ENCODE assay signal across 17 cellular contexts in the genomic region with DNA sequence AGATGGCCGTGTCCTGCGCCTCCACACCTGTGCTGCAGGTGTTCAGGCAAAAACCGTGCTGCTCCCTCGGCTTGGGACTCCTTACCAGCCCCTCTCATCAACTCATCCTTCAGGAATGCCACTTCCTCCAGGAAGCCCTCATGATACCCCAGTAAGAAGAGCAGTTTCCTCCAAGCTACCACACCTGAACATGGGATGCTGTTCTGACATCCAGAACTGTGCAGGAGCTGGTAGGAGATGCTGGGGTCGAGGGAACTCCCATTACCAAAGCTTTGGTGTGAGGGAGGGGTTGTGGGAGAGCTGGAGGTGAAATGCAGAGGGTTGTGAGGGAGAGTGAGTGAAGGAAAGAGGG. TPM values are rescaled to one million over a fixed set of nuclear protein-coding genes. Genes with fewer than 3 reads are reported as not detected.
DNase-seq lines count a peak whose midpoint lies in the region; ATAC-seq, FAIRE-seq and TF ChIP-seq lines count a peak whose summit lies in the region.
"Had no signal": no experiment of that assay in that cellular context is flagged by ENCODE, and none has a peak within 500 bp of the region (broad histone marks: within the 10 kb centered on the region; RNA-seq: fewer than 3 reads in every experiment).

No MANE protein-coding gene starts in this region.

- no peak overlapping the region for H3K14ac ChIP-seq in H1 (ENCODE audit: insufficient read length)

- H3K23ac ChIP-seq in H1 (ENCODE audit: insufficient read length): no peak overlapping the region

- H3K9me2 ChIP-seq in PC-9 (ENCODE audit: insufficient read depth): no peaks in the 10 kb centered on the region

- H3K36me3 ChIP-seq in PC-9 (ENCODE audit: low read depth): 0 out of 2 replicates have a peak, but pooled peaks cover 3% of the 10 kb centered on the region
- H3K36me3 ChIP-seq in H1 (ENCODE audit: control insufficient read depth in 2 of 4, insufficient read depth in 4 of 4, low read length in 3 of 4): no peaks in the 10 kb centered on the region; a peak in 2 of 8 replicates
- peaks cover 0 to 49% (median 13%) of the 10 kb centered on the region in 6 donors for H3K36me3 ChIP-seq in spleen

- H4K20me1 ChIP-seq in PC-9 (ENCODE audit: insufficient read depth): no peaks in the 10 kb centered on the region
- H4K20me1 ChIP-seq in H1 (replicated peaks in 1 of 2; ENCODE audit: control insufficient read depth in 1 of 2, insufficient read depth in 2 of 2, low read length in 2 of 2): peaks cover 0 to 8% of the 10 kb centered on the region in 2 experiments

- TF ChIP-seq EP300 in H1 (IDR thresholded peaks at IDR 0.05; ENCODE audit: borderline replicate concordance in 1 of 2, low read depth in 2 of 2, low read length in 2 of 2): no peak

- H3K4ac ChIP-seq in H1 (replicated peaks; ENCODE audit: insufficient read length, low read depth, low read length): no peak overlapping the region

- no peaks in the 10 kb centered on the region for H3K79me1 ChIP-seq in H1 (ENCODE audit: low read depth, low read length)

- H3K9me3 ChIP-seq in PC-9 (ENCODE audit: insufficient read depth, low read depth) (no peaks in the 10 kb centered on the region), H1 (ENCODE audit: insufficient read depth in 2 of 2, low read depth in 1 of 2, low read length in 1 of 2) (no peaks in the 10 kb centered on the region), spleen (no peaks in the 10 kb centered on the region)
- H3K9me3 ChIP-seq: Caco-2 had no signal

- no peak overlapping the region for H2BK20ac ChIP-seq in H1 (ENCODE audit: low read length)

- no peaks in the 10 kb centered on the region for H3K27me3 Mint-ChIP-seq in activated T-cell treated with anti-CD3 and anti-CD28 coated beads, Interleukin-2, amount 50 U/mL, for 72 hours (ENCODE audit: low read depth)

- H2AFZ ChIP-seq in PC-9 (no peak overlapping the region), H1 (ENCODE audit: low read length) (no peak overlapping the region)

- no peak for FAIRE-seq in H1 (lab: Jason Lieb, UNC)
- FAIRE-seq: bronchial epithelial cell, keratinocyte had no signal

- no peak overlapping the region for H3K4me3 Mint-ChIP-seq in activated T-cell treated with anti-CD3 and anti-CD28 coated beads, Interleukin-2, amount 50 U/mL, for 72 hours

- H2BK5ac ChIP-seq in H1 (ENCODE audit: low read depth, low read length): 0 out of 2 replicates have a peak overlapping the region, but pooled peaks have one; percentile 75

- 85% methylated on average over 5 of the region's 5 CpGs; no CpG with 5 or more reads in 1 of the 2 experiments for WGBS in H1 (ENCODE audit: extremely low coverage in 1 of 2, insufficient coverage in 1 of 2, insufficient read length in 1 of 2, insufficient replicate concordance in 2 of 2, low coverage in 1 of 2, low lambda C conversion rate in 2 of 2, missing lambda C conversion rate in 1 of 2), 2 experiments
- WGBS in spleen, 5 donors: 60 to 83% (median 69%) methylated on average over 5 of the region's 5 CpGs

- TF ChIP-seq POLR2A in H1 (IDR thresholded peaks at IDR 0.05; ENCODE audit: control extremely low read depth in 1 of 2, low read depth in 2 of 2, low read length in 2 of 2): no peak
- TF ChIP-seq POLR2A in spleen (IDR thresholded peaks at IDR 0.05): no peak

- no peak for TF ChIP-seq RAD21 in H1 (IDR thresholded peaks at IDR 0.05 in 1 of 2, conservative IDR thresholded peaks at IDR 0.05 in 1 of 2; ENCODE audit: low read depth in 2 of 2, low read length in 2 of 2)

- H3F3A ChIP-seq in PC-9 (ENCODE audit: insufficient read depth, low read depth): peaks cover 79% of the 10 kb centered on the region

- H2BK120ac ChIP-seq in H1 (replicated peaks; ENCODE audit: low read depth, low read length): no peak overlapping the region

- H3K23me2 ChIP-seq in H1 (ENCODE audit: low read depth, low read length): peaks cover 3% of the 10 kb centered on the region; the same call in 1 of the 2 replicates

- H3K27ac ChIP-seq in PC-9 (peak overlapping the region; percentile 97), H1 (ENCODE audit: low read depth, low read length) (no peak overlapping the region), spleen (peak overlapping the region in 7 of 8 donors; percentile 41 to 96 (median 88))

- no peak overlapping the region; the same call in 1 of the 2 replicates for H3K18ac ChIP-seq in H1 (ENCODE audit: extremely low read depth, low read length)

- H3K9ac ChIP-seq in H1 (replicated peaks in 1 of 4; ENCODE audit: extremely low read depth in 1 of 4, low read depth in 3 of 4, low read length in 3 of 4): no peak overlapping the region; a peak in 1 of 7 replicates

- no peak for DNase-seq in activated T-cell treated with anti-CD3 and anti-CD28 coated beads, Interleukin-2, amount 50 U/mL, for 72 hours
- no peak for DNase-seq in activated T-cell treated with anti-CD3 and anti-CD28 coated beads, Interleukin-2, amount 50 U/mL, for 48 hours
- DNase-seq in PC-9 (no peak), H1 (ENCODE audit: low read depth in 1 of 2, low spot score in 2 of 2) (no peak), spleen (no peak), AG20443 (ENCODE audit: low spot score) (no peak), mesenteric fat pad (ENCODE audit: low spot score) (no peak)
- DNase-seq: activated CD4-positive, CD25-positive, alpha-beta regulatory T cell; activated CD8-positive, alpha-beta memory T cell treated with anti-CD3 and anti-CD28 coated beads, Interleukin-2, amount 50 U/mL, for 4 hours; NCI-H446; nucleus accumbens; SHP77 had no signal

- CTCF ChIA-PET in PC-9 (lab: Charles Lee) (no interaction called here), H1 (lab: Charles Lee; ENCODE audit: partially characterized antibody) (interaction anchor here (0.8 to 2.2 kb wide), 4 partner anchors 8 to 36 kb away, joined by 4 to 6 read pairs (median 6); no protein-coding TSS in a partner anchor)

- no peak for TF ChIP-seq CTCF in PC-9 (conservative IDR thresholded peaks at IDR 0.05)
- no peak for TF ChIP-seq CTCF in H1 (IDR thresholded peaks at IDR 0.05; ENCODE audit: control extremely low read depth in 1 of 3, insufficient read depth in 1 of 3, low read depth in 1 of 3, low read length in 3 of 3)
- no peak for TF ChIP-seq CTCF in spleen (IDR thresholded peaks at IDR 0.05 in 8 of 11, conservative IDR thresholded peaks at IDR 0.05 in 3 of 11)

- no peak overlapping the region for H4K5ac ChIP-seq in H1 (ENCODE audit: insufficient read length, low read depth, low read length)

- no peak overlapping the region for H2BK15ac ChIP-seq in H1 (ENCODE audit: low read length)

- H4K91ac ChIP-seq in H1 (replicated peaks; ENCODE audit: insufficient read length, low read length): no peak overlapping the region

- H3K79me2 ChIP-seq in PC-9 (ENCODE audit: low read depth) (peaks cover 34% of the 10 kb centered on the region), H1 (ENCODE audit: control insufficient read depth in 1 of 2, insufficient read depth in 2 of 2, low read length in 2 of 2) (no peaks in the 10 kb centered on the region)

- H3K56ac ChIP-seq in H1 (replicated peaks; ENCODE audit: insufficient read length, low read depth, low read length): no peak overlapping the region

- peak overlapping the region; percentile 19; the same call in 1 of the 2 replicates for H2BK12ac ChIP-seq in H1 (ENCODE audit: low read depth, low read length)

- peak overlapping the region; percentile 35 for H3K27ac Mint-ChIP-seq in activated T-cell treated with anti-CD3 and anti-CD28 coated beads, Interleukin-2, amount 50 U/mL, for 72 hours

- peaks cover 79% of the 10 kb centered on the region for H3K4me1 ChIP-seq in PC-9 (replicated peaks; ENCODE audit: insufficient read depth)
- peaks cover 0 to 17% (median 10%) of the 10 kb centered on the region in 4 experiments; a peak in 6 of 7 replicates for H3K4me1 ChIP-seq in H1 (replicated peaks in 1 of 4; ENCODE audit: control insufficient read depth in 3 of 4, insufficient read depth in 4 of 4, low read length in 3 of 4)
- peaks cover 15 to 98% (median 61%) of the 10 kb centered on the region in 6 donors for H3K4me1 ChIP-seq in spleen
- H3K4me1 ChIP-seq: Caco-2 had no signal

- peak overlapping the region; percentile 69 for H3K4me2 ChIP-seq in PC-9
- no peak overlapping the region for H3K4me2 ChIP-seq in H1 (ENCODE audit: insufficient read depth in 1 of 2, low read depth in 2 of 2, low read length in 2 of 2)

- BruUV-seq in PC-9 (replicated peaks; lab: Mats Ljungman, UMichigan): no TSS peak

- POLR2A ChIA-PET in PC-9 (lab: Charles Lee; ENCODE audit: unreplicated experiment): interaction anchor here (0.6 kb wide), 1 partner anchor 20 kb away, joined by 4 read pairs; no protein-coding TSS in a partner anchor
- POLR2A ChIA-PET in H1 (lab: Charles Lee; ENCODE audit: partially characterized antibody): interaction anchor here (0.7 kb wide), 1 partner anchor 27 kb away, joined by 3 read pairs; no protein-coding TSS in a partner anchor

- H3K9me3 Mint-ChIP-seq in activated T-cell treated with anti-CD3 and anti-CD28 coated beads, Interleukin-2, amount 50 U/mL, for 72 hours: no peaks in the 10 kb centered on the region

- no peak overlapping the region for H4K8ac ChIP-seq in H1 (ENCODE audit: extremely low read depth, insufficient read depth, low read length)

- peaks cover 4 to 7% of the 10 kb centered on the region in 2 donors for H3K36me3 Mint-ChIP-seq in activated T-cell treated with anti-CD3 and anti-CD28 coated beads, Interleukin-2, amount 50 U/mL, for 72 hours (ENCODE audit: insufficient read depth in 2 of 2)

- ATAC-seq in activated T-cell treated with anti-CD3 and anti-CD28 coated beads, Interleukin-2, amount 50 U/mL, for 72 hours (replicated peaks in 1 of 2): no peak
- ATAC-seq in GM21619 (IDR thresholded peaks at IDR 0.05; ENCODE audit: unreplicated experiment): no peak
- ATAC-seq: right cardiac atrium had no signal

- no peaks in the 10 kb centered on the region for H3K27me3 ChIP-seq in PC-9 (ENCODE audit: insufficient read depth, low read depth)
- H3K27me3 ChIP-seq in H1 (replicated peaks in 1 of 4; ENCODE audit: control insufficient read depth in 3 of 4, extremely low read depth in 1 of 4, insufficient read depth in 3 of 4, low read length in 3 of 4): no peaks in the 10 kb centered on the region
- H3K27me3 ChIP-seq in spleen (replicated peaks in 1 of 7): no peaks in the 10 kb centered on the region

- no peak overlapping the region for H2AK5ac ChIP-seq in H1 (ENCODE audit: low read depth, low read length)

- intact Hi-C loops in PC-9 (cut with micrococcal nuclease; ENCODE audit: unreplicated experiment): loop anchor here (5.0 kb wide), 3 partner anchors 143 to 348 kb away; a partner anchor contains a TSS
- intact Hi-C loops in spleen (cut with DNase I; ENCODE audit: low total_unique reads): no loop called here

- peak overlapping the region; percentile 31; the same call in 1 of the 2 replicates for H3K4me3 ChIP-seq in PC-9
- H3K4me3 ChIP-seq in H1 (ENCODE audit: extremely low read depth in 1 of 4, insufficient read depth in 2 of 4, low read depth in 3 of 4, low read length in 4 of 4): no peak overlapping the region
- peak overlapping the region in 1 of 8 donors; percentile 60 for H3K4me3 ChIP-seq in spleen

- H3K4me1 Mint-ChIP-seq in activated T-cell treated with anti-CD3 and anti-CD28 coated beads, Interleukin-2, amount 50 U/mL, for 72 hours (ENCODE audit: low read depth): peaks cover 31% of the 10 kb centered on the region

RNA-seq across cellular contexts. Expression of a gene that starts 18.9 kb away (rescaled TPM):
- 10 to 100 TPM; 65.7 to 70.0 TPM for total RNA-seq in activated T-cell treated with anti-CD3 and anti-CD28 coated beads, Interleukin-2, amount 50 U/mL, for 72 hours
- total RNA-seq in PC-9 (2021) (97.5 and 122 TPM in 2 replicates), spleen (10 to 100 TPM; 32.8 to 78.8 (median 44.6) TPM), mesenteric fat pad (38.9 TPM)
- 21.2 and 27.7 TPM in 2 replicates for total RNA-seq in H1 (2021; fragmentation: NEBNext Ultra II Directional; extraction: Animal tissue kit (Norgen Biotek cat#: 25700))
- polyA plus RNA-seq in H1 (2011; rRNA removed) (112 and 144 TPM in 2 replicates), spleen (10 to 100 TPM; 21.7 to 38.9 (median 23.0) TPM)
- polyA plus RNA-seq in H1 (2011; cell fraction: cytosol; rRNA removed): 66.2 TPM
- polyA plus RNA-seq in H1 (2011; cell fraction: nucleus; rRNA removed): 57.8 TPM
- polyA plus RNA-seq in H1 (2012, experiment 1 of 2): 13.4 to 28.1 TPM (median 26.0 TPM) in 4 replicates
- polyA plus RNA-seq in H1 (2012, experiment 2 of 2): 36.2 TPM
- 30.6 TPM for polyA plus RNA-seq in H1 (2013, experiment 1 of 2)
- polyA plus RNA-seq in H1 (2013, experiment 2 of 2): 30.0 TPM
- polyA minus RNA-seq in H1 (2011; rRNA and poly(A)+ RNA removed): 11.7 and 13.5 TPM in 2 replicates
- 12.4 TPM for polyA minus RNA-seq in H1 (2011; cell fraction: cytosol; rRNA and poly(A)+ RNA removed)
- polyA minus RNA-seq in H1 (2011; cell fraction: nucleus; rRNA and poly(A)+ RNA removed): 10.4 TPM

RNA-seq across cellular contexts. Expression of a gene that starts 19.1 kb away (rescaled TPM):
- 100 to 1,000 TPM; 121 to 124 TPM for total RNA-seq in activated T-cell treated with anti-CD3 and anti-CD28 coated beads, Interleukin-2, amount 50 U/mL, for 72 hours
- total RNA-seq in PC-9 (2021): 115 TPM in 2 replicates
- 28.2 TPM in 2 replicates for total RNA-seq in H1 (2021; fragmentation: NEBNext Ultra II Directional; extraction: Animal tissue kit (Norgen Biotek cat#: 25700))
- polyA plus RNA-seq in H1 (2011; rRNA removed): 65.6 and 88.0 TPM in 2 replicates
- 45.5 TPM for polyA plus RNA-seq in H1 (2011; cell fraction: cytosol; rRNA removed)
- 45.0 TPM for polyA plus RNA-seq in H1 (2011; cell fraction: nucleus; rRNA removed)
- 32.2 to 46.6 TPM (median 40.1 TPM) in 4 replicates for polyA plus RNA-seq in H1 (2012, experiment 1 of 2)
- 36.1 TPM for polyA plus RNA-seq in H1 (2012, experiment 2 of 2)
- 32.5 TPM for polyA plus RNA-seq in H1 (2013, experiment 1 of 2)
- polyA plus RNA-seq in H1 (2013, experiment 2 of 2): 34.8 TPM
- 13.6 and 14.1 TPM in 2 replicates for polyA minus RNA-seq in H1 (2011; rRNA and poly(A)+ RNA removed)
- polyA minus RNA-seq in H1 (2011; cell fraction: cytosol; rRNA and poly(A)+ RNA removed): 17.8 TPM
- 19.2 TPM for polyA minus RNA-seq in H1 (2011; cell fraction: nucleus; rRNA and poly(A)+ RNA removed)
- total RNA-seq in spleen: 100 to 1,000 TPM in 6 of 7 donors, 10 to 100 TPM in 1; 75.0 to 142 (median 113) TPM
- 10 to 100 TPM; 26.5 to 68.9 (median 50.4) TPM for polyA plus RNA-seq in spleen
- 58.8 TPM for total RNA-seq in mesenteric fat pad

RNA-seq across cellular contexts. Expression of a gene that starts 56.5 kb away (rescaled TPM):
- 10 to 100 TPM; 53.1 to 56.8 TPM for total RNA-seq in activated T-cell treated with anti-CD3 and anti-CD28 coated beads, Interleukin-2, amount 50 U/mL, for 72 hours
- total RNA-seq in PC-9 (2021): 8.4 and 8.7 TPM in 2 replicates
- 5.5 and 6.2 TPM in 2 replicates for total RNA-seq in H1 (2021; fragmentation: NEBNext Ultra II Directional; extraction: Animal tissue kit (Norgen Biotek cat#: 25700))
- 35.4 and 36.0 TPM in 2 replicates for polyA plus RNA-seq in H1 (2011; rRNA removed)
- 22.6 TPM for polyA plus RNA-seq in H1 (2011; cell fraction: cytosol; rRNA removed)
- polyA plus RNA-seq in H1 (2011; cell fraction: nucleus; rRNA removed): 16.8 TPM
- 6.3 to 11.3 TPM (median 8.3 TPM) in 4 replicates for polyA plus RNA-seq in H1 (2012, experiment 1 of 2)
- 10.7 TPM for polyA plus RNA-seq in H1 (2012, experiment 2 of 2)
- polyA plus RNA-seq in H1 (2013, experiment 1 of 2): 8.2 TPM
- polyA plus RNA-seq in H1 (2013, experiment 2 of 2): 9.4 TPM
- 5.2 and 7.2 TPM in 2 replicates for polyA minus RNA-seq in H1 (2011; rRNA and poly(A)+ RNA removed)
- 8.8 TPM for polyA minus RNA-seq in H1 (2011; cell fraction: cytosol; rRNA and poly(A)+ RNA removed)
- polyA minus RNA-seq in H1 (2011; cell fraction: nucleus; rRNA and poly(A)+ RNA removed): 7.3 TPM
- 10 to 100 TPM; 27.6 to 54.8 (median 35.8) TPM for total RNA-seq in spleen
- polyA plus RNA-seq in spleen: 10 to 100 TPM; 50.4 to 68.8 (median 57.4) TPM
- total RNA-seq in mesenteric fat pad: 2.0 TPM
